In genomic region chr3:159761377-159761776, GRCh38 we compare ENCODE assay signal across 10 cellular contexts.
A peak's percentile ranks its signal among the peaks of the same experiment; 100 is the strongest.
DNase-seq lines count a peak whose midpoint lies in the region; TF ChIP-seq lines count a peak whose summit lies in the region.
"Had no signal": no experiment of that assay in that cellular context is flagged by ENCODE, and none has a peak within 500 bp of the region (broad histone marks: within the 10 kb centered on the region; RNA-seq: fewer than 3 reads in every experiment).

No MANE protein-coding gene starts in this region.

- H3K9ac ChIP-seq in rectal smooth muscle tissue (ENCODE audit: low read length) = no peak overlapping the region

- H3K4me1 Mint-ChIP-seq in CD4-positive, alpha-beta memory T cell = peaks cover 7 to 22% (median 15%) of the 10 kb centered on the region in 4 donors

- peak overlapping the region; percentile 97 for H3K27ac ChIP-seq in rectal smooth muscle tissue (ENCODE audit: low read depth, low read length)
- H3K27ac ChIP-seq in CD4-positive, alpha-beta memory T cell (ENCODE audit: low read depth, low read length) = no peak overlapping the region
- no peak overlapping the region for H3K27ac ChIP-seq in OCI-LY7 (ENCODE audit: low read depth, low read length, poor library complexity, severe bottlenecking)

- H3K79me2 ChIP-seq in OCI-LY7 (ENCODE audit: insufficient read depth, low read depth, low read length) = no peaks in the 10 kb centered on the region

- H3K36me3 ChIP-seq in rectal smooth muscle tissue (ENCODE audit: control insufficient read depth, insufficient read depth, low read length) (no peaks in the 10 kb centered on the region), OCI-LY7 (ENCODE audit: insufficient read depth, low read length) (no peaks in the 10 kb centered on the region)
- no peaks in the 10 kb centered on the region for H3K36me3 ChIP-seq in CD4-positive, alpha-beta memory T cell (ENCODE audit: insufficient read depth, low read length)

- H4K20me1 ChIP-seq in OCI-LY7 (ENCODE audit: insufficient read depth, low read length) = no peaks in the 10 kb centered on the region

- H3K4me1 ChIP-seq in rectal smooth muscle tissue (ENCODE audit: control insufficient read depth, insufficient read depth, low read length) (peaks cover 11% of the 10 kb centered on the region), OCI-LY7 (ENCODE audit: insufficient read depth, low read length, poor library complexity, severe bottlenecking) (no peaks in the 10 kb centered on the region)
- no peaks in the 10 kb centered on the region for H3K4me1 ChIP-seq in CD4-positive, alpha-beta memory T cell (ENCODE audit: insufficient read depth, low read length)

- no peaks in the 10 kb centered on the region for H3K36me3 Mint-ChIP-seq in CD4-positive, alpha-beta memory T cell
- H3K36me3 Mint-ChIP-seq: memory B cell had no signal

- CTCF ChIA-PET in CD4-positive, alpha-beta memory T cell (lab: Charles Lee; ENCODE audit: partially characterized antibody) = no interaction called here
- CTCF ChIA-PET in OCI-LY7 (lab: Charles Lee; ENCODE audit: unreplicated experiment) = no interaction called here

- BruUV-seq in OCI-LY7 (replicated peaks; lab: Mats Ljungman, UMichigan) = no TSS peak

- no peaks in the 10 kb centered on the region for H3K27me3 ChIP-seq in rectal smooth muscle tissue (ENCODE audit: control insufficient read depth, insufficient read depth, low read length)
- H3K27me3 ChIP-seq in CD4-positive, alpha-beta memory T cell (ENCODE audit: insufficient read depth, low read length) = peaks cover 6% of the 10 kb centered on the region

- POLR2A ChIA-PET in CD4-positive, alpha-beta memory T cell (lab: Charles Lee; ENCODE audit: partially characterized antibody) = no interaction called here
- POLR2A ChIA-PET in OCI-LY7 (lab: Charles Lee) = interaction anchor here (0.7 kb wide), 1 partner anchor 22 kb away, joined by 3 read pairs; no protein-coding TSS in a partner anchor

- no peak overlapping the region for H2AFZ ChIP-seq in OCI-LY7 (ENCODE audit: low read length)

- H3K27ac Mint-ChIP-seq in CD4-positive, alpha-beta memory T cell = no peak overlapping the region
- H3K27ac Mint-ChIP-seq: memory B cell had no signal

- H3K4me3 ChIP-seq in rectal smooth muscle tissue (ENCODE audit: low read length) (no peak overlapping the region), OCI-LY7 (ENCODE audit: low read depth, low read length, poor library complexity, severe bottlenecking) (no peak overlapping the region)
- H3K4me3 ChIP-seq in CD4-positive, alpha-beta memory T cell (ENCODE audit: low read length in 2 of 2) = no peak overlapping the region

- DNase-seq in ELR (ENCODE audit: low read depth) (peak; percentile 63), SW480 (ENCODE audit: low spot score) (peak; percentile 36), globus pallidus (ENCODE audit: low spot score) (peak; percentile 19), GM19240 (ENCODE audit: insufficient read length, low spot score) (no peak), GDM1 (lab: John Stamatoyannopoulos, UW) (no peak), OCI-LY7 (ENCODE audit: low spot score) (no peak)
- no peak for DNase-seq in CD4-positive, alpha-beta memory T cell
- DNase-seq: stimulated activated CD4-positive, alpha-beta T cell treated with anti-CD3 and anti-CD28 coated beads, Interleukin-4, amount 100 ng/mL, for 24 hours had no signal

- no peaks in the 10 kb centered on the region for H3K9me3 ChIP-seq in CD4-positive, alpha-beta memory T cell (ENCODE audit: control insufficient read depth in 1 of 2, low read length in 2 of 2)
- no peaks in the 10 kb centered on the region for H3K9me3 ChIP-seq in OCI-LY7 (ENCODE audit: low read length)

- peaks cover 0 to 6% (median under 1%) of the 10 kb centered on the region in 8 donors for H3K9me3 Mint-ChIP-seq in CD4-positive, alpha-beta memory T cell

- peaks cover 31% of the 10 kb centered on the region in 2 donors for H3K27me3 Mint-ChIP-seq in CD4-positive, alpha-beta memory T cell

- no peak for TF ChIP-seq CTCF in OCI-LY7 (conservative IDR thresholded peaks at IDR 0.05; ENCODE audit: low read length)

- no peak overlapping the region for H3K4me2 ChIP-seq in OCI-LY7 (ENCODE audit: low read length)

- H3K9me2 ChIP-seq in OCI-LY7 (ENCODE audit: insufficient read depth, low read length) = no peaks in the 10 kb centered on the region

- H3K4me3 Mint-ChIP-seq in CD4-positive, alpha-beta memory T cell = no peak overlapping the region
- H3K4me3 Mint-ChIP-seq: memory B cell had no signal

- intact Hi-C loops in CD4-positive, alpha-beta memory T cell (cut with micrococcal nuclease) = no loop called here
- intact Hi-C loops in OCI-LY7 (cut with micrococcal nuclease; ENCODE audit: unreplicated experiment) = no loop called here

Comparison
In these comparisons a context has a peak if more than half of its experiments do, and no peak if none do; other contexts are left out.
1. DNase-seq: peak in ELR (single experiment), SW480 (single experiment) and globus pallidus (single experiment); none in GM19240 (single experiment), GDM1 (single experiment), CD4-positive, alpha-beta memory T cell (0 of 5) and OCI-LY7 (single experiment).